In the genomic region with DNA sequence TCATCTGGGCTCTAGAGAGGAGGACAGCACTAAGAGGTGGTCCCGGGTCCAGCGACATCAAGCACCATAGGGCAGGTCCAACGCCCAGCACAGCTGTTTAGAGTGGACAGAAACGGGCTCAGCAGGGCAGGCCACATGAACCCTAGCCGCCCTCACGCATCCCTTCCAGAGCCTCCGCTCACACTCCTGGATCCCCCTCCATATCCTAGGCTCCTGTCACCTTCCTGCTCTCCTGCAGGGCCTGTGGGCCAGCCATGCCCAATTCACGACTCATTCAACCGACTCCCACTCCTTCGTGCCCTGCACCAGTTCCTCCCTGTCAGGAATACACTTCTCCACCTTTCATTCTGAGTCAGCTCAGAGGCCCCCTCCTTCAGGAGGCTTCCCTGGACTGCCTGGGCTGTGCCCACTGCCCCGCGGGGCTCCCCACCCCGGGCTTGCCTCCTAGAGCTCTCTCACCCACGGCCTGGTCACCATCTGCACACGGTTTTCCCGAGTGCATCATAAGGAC, we compare ENCODE assay signal across 9 cellular contexts.
DNase-seq lines count a peak whose midpoint lies in the region; ATAC-seq, FAIRE-seq and TF ChIP-seq lines count a peak whose summit lies in the region.
"Had no signal": no experiment of that assay in that cellular context is flagged by ENCODE, and none has a peak within 500 bp of the region (broad histone marks: within the 10 kb centered on the region; RNA-seq: fewer than 3 reads in every experiment).

No MANE protein-coding gene starts in this region.

- TF ChIP-seq CTCF in epithelial cell of esophagus (IDR thresholded peaks at IDR 0.05; ENCODE audit: insufficient read depth, low read depth, low read length, missing control alignments), result no peak

- ATAC-seq in GM21825 (IDR thresholded peaks at IDR 0.05; ENCODE audit: unreplicated experiment) (no peak), HG03095 (IDR thresholded peaks at IDR 0.05; ENCODE audit: unreplicated experiment) (no peak)

- H3K4me3 ChIP-seq in SJCRH30 (peak overlapping the region; percentile 59), epithelial cell of esophagus (ENCODE audit: low read length) (peak overlapping the region; percentile 52), skeletal muscle tissue (ENCODE audit: low read length in 3 of 3) (peak overlapping the region in 2 of 3 donors; percentile 67 to 72)

- no peak for TF ChIP-seq POLR2A in H54 (IDR thresholded peaks at IDR 0.05; ENCODE audit: low read depth, low read length)

- H3K9ac ChIP-seq in skeletal muscle tissue (ENCODE audit: low read depth in 1 of 3, low read length in 3 of 3), result peak overlapping the region; percentile 77 to 78 (median 77)

- DNase-seq in H54 (ENCODE audit: insufficient read length, low spot score) (peak; percentile 38), SJCRH30 (no peak), epithelial cell of esophagus (ENCODE audit: low read depth) (peak; percentile 50), iPS-NIHi11 (ENCODE audit: low spot score) (no peak), mesenteric fat pad (ENCODE audit: low spot score) (no peak)

- H3K27me3 ChIP-seq in SJCRH30 (no peaks in the 10 kb centered on the region), skeletal muscle tissue (ENCODE audit: control insufficient read depth in 3 of 3, insufficient read depth in 3 of 3, low read length in 3 of 3) (no peaks in the 10 kb centered on the region)
- H3K27me3 ChIP-seq: tibial artery had no signal

- H3K9me3 ChIP-seq in SJCRH30 (replicated peaks), result no peaks in the 10 kb centered on the region
- H3K9me3 ChIP-seq in skeletal muscle tissue (ENCODE audit: control insufficient read depth in 3 of 3, low read length in 3 of 3), result no peaks in the 10 kb centered on the region
- H3K9me3 ChIP-seq: tibial artery had no signal

- FAIRE-seq in H54 (lab: Jason Lieb, UNC), result no peak

- H3K27ac ChIP-seq in SJCRH30 (no peak overlapping the region), skeletal muscle tissue (ENCODE audit: low read depth, low read length) (no peak overlapping the region)

- H3K4me1 ChIP-seq in SJCRH30 (peaks cover 3% of the 10 kb centered on the region; the same call in 1 of the 2 replicates), skeletal muscle tissue (ENCODE audit: control insufficient read depth in 3 of 3, insufficient read depth in 3 of 3, low read length in 3 of 3) (peaks cover 18 to 27% (median 24%) of the 10 kb centered on the region in 3 donors)

- H3K36me3 ChIP-seq in SJCRH30 (no peaks in the 10 kb centered on the region), skeletal muscle tissue (ENCODE audit: control insufficient read depth in 3 of 3, insufficient read depth in 3 of 3, low read length in 3 of 3) (no peaks in the 10 kb centered on the region)
- H3K36me3 ChIP-seq: tibial artery had no signal

Comparison
In these comparisons a context has a peak if more than half of its experiments do, and no peak if none do; other contexts are left out.
1. DNase-seq: peak in H54 (single experiment) and epithelial cell of esophagus (single experiment); none in SJCRH30 (0 of 2), iPS-NIHi11 (single experiment) and mesenteric fat pad (single experiment).
2. Peak in every context shown above with its lines, with median percentiles within 50 percentile points of each other: H3K4me3 ChIP-seq.